ENCODE assay signal across 8 cellular contexts in the genomic region with DNA sequence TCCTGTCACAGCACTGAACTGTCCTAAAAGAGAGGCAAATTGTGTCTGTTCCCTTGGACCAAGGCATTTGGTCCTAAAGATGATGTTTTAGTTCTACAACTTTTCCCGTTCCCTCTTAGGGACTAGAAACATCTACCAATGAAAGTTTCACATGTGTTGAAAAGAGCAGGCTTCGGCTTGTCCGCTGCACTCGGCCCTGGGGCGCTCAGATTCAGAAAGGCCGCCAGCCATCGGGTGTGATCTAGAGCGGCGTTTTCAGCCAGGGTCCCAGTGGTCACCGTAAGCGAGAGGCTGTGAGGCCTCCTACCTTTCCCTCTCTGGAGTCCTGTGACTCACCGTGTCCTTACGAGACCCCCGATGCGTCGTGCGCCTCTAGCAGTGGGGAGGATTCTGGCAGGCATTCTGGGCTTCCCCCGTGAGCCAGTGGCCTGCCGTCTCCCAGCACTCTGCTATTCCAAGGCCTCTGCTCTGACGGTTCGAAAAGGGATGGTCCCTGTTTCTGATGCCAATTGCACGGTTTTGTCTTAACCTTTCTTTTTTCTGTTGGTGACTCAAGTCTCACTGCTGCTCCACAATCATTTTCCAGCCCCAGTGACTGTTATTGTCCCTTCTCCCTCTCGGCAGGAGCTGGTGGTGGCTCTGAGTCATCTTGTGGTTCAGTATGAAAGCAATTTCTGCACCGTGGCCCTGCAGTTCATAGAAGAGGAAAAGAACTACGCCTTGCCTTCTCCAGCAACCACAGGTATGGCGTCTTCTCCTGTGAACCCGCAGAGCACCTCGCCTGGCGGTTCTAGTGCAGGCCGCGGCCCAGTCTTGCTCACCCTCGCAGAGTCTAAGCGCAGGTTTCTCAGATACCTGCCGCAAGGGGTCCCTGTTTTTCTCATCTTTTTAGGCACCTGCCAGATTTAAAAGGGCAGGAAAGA.
DNase-seq lines count a peak whose midpoint lies in the region; ATAC-seq and TF ChIP-seq lines count a peak whose summit lies in the region.

No MANE protein-coding gene starts in this region.

- no CpG with 5 or more reads among the region's 34 CpGs for WGBS in mesendoderm (ENCODE audit: extremely low coverage, insufficient coverage, low lambda C conversion rate)

- no peak overlapping the region for H4K8ac ChIP-seq in mesendoderm (ENCODE audit: low read depth, low read length)

- H2BK15ac ChIP-seq in mesendoderm (replicated peaks; ENCODE audit: low read depth) = no peak overlapping the region

- TF ChIP-seq CTCF in GM10266 (IDR thresholded peaks at IDR 0.05; ENCODE audit: control insufficient read depth, insufficient read depth, low read depth, missing control alignments) (peak; percentile 35), cardiac muscle cell (IDR thresholded peaks at IDR 0.05; ENCODE audit: low read depth, low read length) (peak; percentile 5)

- H3K23ac ChIP-seq in mesendoderm (ENCODE audit: low read length) = no peak overlapping the region

- H3K36me3 ChIP-seq in cardiac muscle cell = peaks cover 10% of the 10 kb centered on the region
- H3K36me3 ChIP-seq in mesendoderm (ENCODE audit: control insufficient read depth, insufficient read depth, low read length) = no peaks in the 10 kb centered on the region

- DNase-seq in GM10266 (ENCODE audit: extremely low spot score) = peak; percentile 83
- DNase-seq in RKO (ENCODE audit: low spot score) = peak; percentile 81
- peak in 1 of 2 donors; percentile 70 for DNase-seq in cardiac muscle cell (ENCODE audit: low read depth in 1 of 2, low spot score in 1 of 2)
- peak; percentile 64 for DNase-seq in stimulated activated CD4-positive, alpha-beta T cell treated with anti-CD3 and anti-CD28 coated beads, Interleukin-12 subunit alpha, Interleukin-12 subunit beta, amount 100 ng/mL, for 4 hours
- no peak for DNase-seq in mesendoderm

- H3K18ac ChIP-seq in mesendoderm (ENCODE audit: low read length) = no peak overlapping the region

- no peak overlapping the region for H2BK120ac ChIP-seq in mesendoderm (ENCODE audit: low read depth, low read length)

- peaks cover 93% of the 10 kb centered on the region for H3K36me3 Mint-ChIP-seq in activated T-helper 17 cell treated with anti-CD3 and anti-CD28 coated beads, Interleukin-2, amount 50 U/mL, for 72 hours (ENCODE audit: low read depth)

- no peaks in the 10 kb centered on the region for H3K79me2 ChIP-seq in mesendoderm (ENCODE audit: control insufficient read depth, insufficient read depth, low read length)

- ATAC-seq in HG02938 (IDR thresholded peaks at IDR 0.05; ENCODE audit: unreplicated experiment) = peak; percentile 22
- peak; percentile 66 for ATAC-seq in activated T-helper 17 cell treated with anti-CD3 and anti-CD28 coated beads, Interleukin-2, amount 50 U/mL, for 72 hours (replicated peaks)
- no peak for ATAC-seq in GM18907 (IDR thresholded peaks at IDR 0.05; ENCODE audit: unreplicated experiment)

- peak overlapping the region; percentile 99 for H3K27ac Mint-ChIP-seq in activated T-helper 17 cell treated with anti-CD3 and anti-CD28 coated beads, Interleukin-2, amount 50 U/mL, for 72 hours

- no peaks in the 10 kb centered on the region for H3K79me1 ChIP-seq in mesendoderm (ENCODE audit: low read length)

- H3K9ac ChIP-seq in mesendoderm (ENCODE audit: low read length) = no peak overlapping the region

- no peak overlapping the region for H3K4me3 ChIP-seq in cardiac muscle cell
- H3K4me3 ChIP-seq in mesendoderm (ENCODE audit: low read length) = no peak overlapping the region

- no peaks in the 10 kb centered on the region for H3K9me3 ChIP-seq in cardiac muscle cell (ENCODE audit: low read depth)

- H3K4me1 ChIP-seq in cardiac muscle cell (ENCODE audit: low read depth) = peaks cover 5% of the 10 kb centered on the region
- H3K4me1 ChIP-seq in mesendoderm (ENCODE audit: control insufficient read depth, low read depth, low read length) = no peaks in the 10 kb centered on the region

- no peak overlapping the region for H3K56ac ChIP-seq in mesendoderm (ENCODE audit: low read length)

- no peak overlapping the region for H2AK5ac ChIP-seq in mesendoderm (ENCODE audit: low read length)

- H3K9me3 Mint-ChIP-seq in activated T-helper 17 cell treated with anti-CD3 and anti-CD28 coated beads, Interleukin-2, amount 50 U/mL, for 72 hours = no peaks in the 10 kb centered on the region

- H3K27ac ChIP-seq in cardiac muscle cell = no peak overlapping the region
- no peak overlapping the region for H3K27ac ChIP-seq in mesendoderm (ENCODE audit: low read depth, low read length)

- H3K27me3 ChIP-seq in cardiac muscle cell (no peaks in the 10 kb centered on the region), mesendoderm (ENCODE audit: insufficient read depth, low read length, poor library complexity) (no peaks in the 10 kb centered on the region)

- H3K4me1 Mint-ChIP-seq in activated T-helper 17 cell treated with anti-CD3 and anti-CD28 coated beads, Interleukin-2, amount 50 U/mL, for 72 hours = peaks cover 27% of the 10 kb centered on the region

- H3K27me3 Mint-ChIP-seq in activated T-helper 17 cell treated with anti-CD3 and anti-CD28 coated beads, Interleukin-2, amount 50 U/mL, for 72 hours = no peaks in the 10 kb centered on the region

- no peak overlapping the region for H3K4me2 ChIP-seq in mesendoderm (ENCODE audit: low read length)

- no peak overlapping the region for H3K4ac ChIP-seq in mesendoderm (ENCODE audit: low read depth, low read length)

- H2BK5ac ChIP-seq in mesendoderm (ENCODE audit: low read length) = no peak overlapping the region

- no peak overlapping the region for H4K5ac ChIP-seq in mesendoderm (ENCODE audit: low read length)

- H3K4me3 Mint-ChIP-seq in activated T-helper 17 cell treated with anti-CD3 and anti-CD28 coated beads, Interleukin-2, amount 50 U/mL, for 72 hours = peak overlapping the region; percentile 100
